22 cellular contexts compared by ENCODE assay signal in genomic region chr10:86681722-86682386, GRCh38. TPM values are rescaled to one million over a fixed set of nuclear protein-coding genes. Genes with fewer than 3 reads are reported as not detected.
DNase-seq lines count a peak whose midpoint lies in the region; ATAC-seq and TF ChIP-seq lines count a peak whose summit lies in the region.
"Had no signal": no experiment of that assay in that cellular context is flagged by ENCODE, and none has a peak within 500 bp of the region (broad histone marks: within the 10 kb centered on the region; RNA-seq: fewer than 3 reads in every experiment).

No MANE protein-coding gene starts in this region.

- peak overlapping the region; percentile 59 to 100 (median 91) for H3K27ac ChIP-seq in heart left ventricle
- H3K27ac ChIP-seq in esophagus muscularis mucosa (replicated peaks in 1 of 4), result peak overlapping the region; percentile 84 to 91 (median 86)
- H3K27ac ChIP-seq in sigmoid colon, result peak overlapping the region; percentile 88 to 95 (median 92)
- H3K27ac ChIP-seq in vagina, result peak overlapping the region; percentile 83
- no peak overlapping the region for H3K27ac ChIP-seq in breast epithelium
- H3K27ac ChIP-seq: ovary, upper lobe of left lung had no signal

- H3K36me3 ChIP-seq in heart left ventricle (peaks cover 0 to 72% (median 15%) of the 10 kb centered on the region in 9 donors), esophagus muscularis mucosa (peaks cover 0 to 54% (median 18%) of the 10 kb centered on the region in 4 donors), sigmoid colon (peaks cover 0 to 14% (median 6%) of the 10 kb centered on the region in 4 donors), vagina (no peaks in the 10 kb centered on the region), breast epithelium (no peaks in the 10 kb centered on the region)
- H3K36me3 ChIP-seq: ovary, upper lobe of left lung had no signal

- no peak for DNase-seq in heart left ventricle
- DNase-seq in left ventricle myocardium superior, result no peak
- no peak for DNase-seq in esophagus muscularis mucosa (ENCODE audit: extremely low spot score)
- no peak for DNase-seq in sigmoid colon
- no peak for DNase-seq in vagina (ENCODE audit: extremely low spot score in 2 of 2)
- no peak for DNase-seq in stimulated activated CD4-positive, alpha-beta T cell treated with anti-CD3 and anti-CD28 coated beads, Interleukin-4, amount 100 ng/mL, for 24 hours
- no peak for DNase-seq in breast epithelium (ENCODE audit: low spot score in 2 of 2)
- DNase-seq: 8988T; activated CD4-positive, alpha-beta T cell treated with anti-CD3 and anti-CD28 coated beads for 48 hours; amniotic stem cell; CD4-positive, CD25-positive, alpha-beta regulatory T cell; HFFc6; NCI-H146; NCI-H774; nephron progenitor cell; SHP77 treated with DMSO at 0.1 percent for 48 hours; stimulated activated naive CD8-positive, alpha-beta T cell treated with anti-CD3 and anti-CD28 coated beads, Interleukin-15, amount 100 ng/mL, for 72 hours; upper lobe of left lung had no signal

- TF ChIP-seq POLR2A in heart left ventricle (IDR thresholded peaks at IDR 0.05) (no peak), esophagus muscularis mucosa (IDR thresholded peaks at IDR 0.05; ENCODE audit: low read depth) (no peak), sigmoid colon (IDR thresholded peaks at IDR 0.05) (no peak), vagina (IDR thresholded peaks at IDR 0.05) (no peak), breast epithelium (IDR thresholded peaks at IDR 0.05) (no peak)

- TF ChIP-seq CTCF in heart left ventricle (IDR thresholded peaks at IDR 0.05) (no peak), esophagus muscularis mucosa (IDR thresholded peaks at IDR 0.05) (no peak), sigmoid colon (IDR thresholded peaks at IDR 0.05) (no peak), vagina (IDR thresholded peaks at IDR 0.05) (no peak), breast epithelium (IDR thresholded peaks at IDR 0.05) (no peak)

- no peak for ATAC-seq in heart left ventricle
- ATAC-seq in left ventricle myocardium superior, result no peak
- no peak for ATAC-seq in activated CD4-positive, CD25-positive, alpha-beta regulatory T cell treated with anti-CD3 and anti-CD28 coated beads, Interleukin-2, amount 50 U/mL, for 24 hours

- no peak for TF ChIP-seq EP300 in esophagus muscularis mucosa (IDR thresholded peaks at IDR 0.05)
- no peak for TF ChIP-seq EP300 in sigmoid colon (IDR thresholded peaks at IDR 0.05)

- WGBS in heart left ventricle, 4 donors, result 52 to 65% (median 59%) methylated on average over 11 to 22 of the region's 22 CpGs
- 81% methylated on average over 21 of the region's 22 CpGs for WGBS in esophagus muscularis mucosa
- 87 to 91% methylated on average over 22 of the region's 22 CpGs for WGBS in sigmoid colon, 2 donors

- H3K4me1 ChIP-seq in heart left ventricle (peaks cover 0 to 97% (median 52%) of the 10 kb centered on the region in 12 donors), esophagus muscularis mucosa (peaks cover 84 to 99% (median 85%) of the 10 kb centered on the region in 4 donors), sigmoid colon (peaks cover 0 to 88% (median 69%) of the 10 kb centered on the region in 4 donors), vagina (no peaks in the 10 kb centered on the region), breast epithelium (no peaks in the 10 kb centered on the region)

- intact Hi-C loops in heart left ventricle (cut with DNase I) (loop anchor here in 1 of 10 donors (5.0 kb wide), 1 partner anchor 40 kb away; no protein-coding TSS in a partner anchor), left ventricle myocardium superior (cut with micrococcal nuclease) (no loop called here), esophagus muscularis mucosa (cut with DNase I) (loop anchor here (5.0 kb wide), 1 partner anchor 160 kb away; the partner anchor contains the start of gene WAPL), sigmoid colon (cut with DNase I) (loop anchor here (2.0 to 10.0 kb wide), 2 partner anchors 39 to 413 kb away; partner anchors contain the start of genes GLUD1 and SHLD2), vagina (cut with DNase I) (no loop called here), breast epithelium (cut with DNase I; ENCODE audit: low total_unique reads) (loop anchor here (10.0 kb wide), 1 partner anchor 223 kb away; no protein-coding TSS in a partner anchor)

- H3K4me3 ChIP-seq in heart left ventricle, result peak overlapping the region in 1 of 12 donors; percentile 7
- no peak overlapping the region for H3K4me3 ChIP-seq in esophagus muscularis mucosa
- H3K4me3 ChIP-seq in sigmoid colon, result no peak overlapping the region
- no peak overlapping the region for H3K4me3 ChIP-seq in vagina
- H3K4me3 ChIP-seq in breast epithelium, result no peak overlapping the region
- H3K4me3 ChIP-seq: ovary, upper lobe of left lung had no signal

- H3K9me3 ChIP-seq in heart left ventricle, result no peaks in the 10 kb centered on the region
- no peaks in the 10 kb centered on the region for H3K9me3 ChIP-seq in esophagus muscularis mucosa
- H3K9me3 ChIP-seq in sigmoid colon, result no peaks in the 10 kb centered on the region
- no peaks in the 10 kb centered on the region for H3K9me3 ChIP-seq in vagina
- no peaks in the 10 kb centered on the region for H3K9me3 ChIP-seq in breast epithelium
- H3K9me3 ChIP-seq: ovary, upper lobe of left lung had no signal

- H3K27me3 ChIP-seq in heart left ventricle (peaks cover 0 to 3% (median 0%) of the 10 kb centered on the region in 9 donors), esophagus muscularis mucosa (no peaks in the 10 kb centered on the region), sigmoid colon (no peaks in the 10 kb centered on the region), vagina (no peaks in the 10 kb centered on the region), breast epithelium (no peaks in the 10 kb centered on the region)
- H3K27me3 ChIP-seq: ovary, upper lobe of left lung had no signal

RNA-seq across cellular contexts. Expression of gene LDB3, which starts 13.5 kb away (rescaled TPM):
- total RNA-seq in heart left ventricle (1,000 to 10,000 TPM in 7 of 9 donors, 100 to 1,000 TPM in 2; 800 to 1,716 (median 1,273) TPM), left ventricle myocardium superior (1,459 TPM), esophagus muscularis mucosa (10 to 100 TPM; 12.6 to 42.3 (median 21.6) TPM), sigmoid colon (10 to 100 TPM; 13.2 to 42.1 (median 22.4) TPM), vagina (4.7 TPM), breast epithelium (1 to 10 TPM in 2 of 3 donors, under 1 TPM in 1; 0.98 to 2.9 (median 1.3) TPM)
- polyA plus RNA-seq in heart left ventricle (1,000 to 10,000 TPM in 1 of 2 donors, 100 to 1,000 TPM in 1; 165 to 1,759 TPM), sigmoid colon (1 to 10 TPM; 1.2 to 1.9 (median 1.8) TPM)
- total RNA-seq: CD4-positive, CD25-positive, alpha-beta regulatory T cell; HT-29 had no signal
- polyA plus RNA-seq: CD4-positive, CD25-positive, alpha-beta regulatory T cell had no signal

RNA-seq across cellular contexts. Expression of gene OPN4, which starts 27.5 kb away (rescaled TPM):
- total RNA-seq in heart left ventricle, result under 1 TPM in 3 of 9 donors, not detected in 6; 0.19 to 0.28 (median 0.25) TPM
- polyA plus RNA-seq in heart left ventricle, result under 1 TPM; 0.03 to 0.08 TPM
- total RNA-seq in left ventricle myocardium superior, result 0.25 TPM
- total RNA-seq in esophagus muscularis mucosa, result under 1 TPM in 1 of 4 donors, not detected in 3; 0.32 TPM
- not detected for total RNA-seq in sigmoid colon
- under 1 TPM in 1 of 3 donors, not detected in 2; 0.04 TPM for polyA plus RNA-seq in sigmoid colon
- total RNA-seq in vagina, result not detected
- total RNA-seq in breast epithelium, result not detected
- total RNA-seq: CD4-positive, CD25-positive, alpha-beta regulatory T cell; fibroblast of lung; HFFc6; HT-29; ovary; upper lobe of left lung had no signal
- polyA plus RNA-seq: CD4-positive, CD25-positive, alpha-beta regulatory T cell; fibroblast of lung had no signal

Comparison
In these comparisons a context has a peak if more than half of its experiments do, and no peak if none do; other contexts are left out.
1. H3K27ac ChIP-seq: peak in heart left ventricle (12 of 12), esophagus muscularis mucosa (4 of 4), sigmoid colon (4 of 4) and vagina (single experiment); none in breast epithelium (0 of 2).
2. RNA of gene LDB3, which starts 13.5 kb away (total RNA-seq): 1,459 TPM in left ventricle myocardium superior (single experiment) and 800 to 1,716 TPM in heart left ventricle; 13.2 to 42.1 TPM in sigmoid colon, 12.6 to 42.3 TPM in esophagus muscularis mucosa, 4.7 TPM in vagina (single experiment) and 0.98 to 2.9 TPM in breast epithelium; every median in the first group is over 10 times any median in the second.
3. intact Hi-C loops: an anchor here in esophagus muscularis mucosa (5.0 kb wide), sigmoid colon (2.0 to 10.0 kb wide) and breast epithelium (10.0 kb wide); none called in left ventricle myocardium superior and vagina.